Comparison of ENCODE assay signal across 8 cellular contexts in genomic region chr4:184383497-184384055, GRCh38.
DNase-seq lines count a peak whose midpoint lies in the region; ATAC-seq lines count a peak whose summit lies in the region.

No MANE protein-coding gene starts in this region.

- H3K4me3 ChIP-seq in iPS-20b (ENCODE audit: low read length) (no peak overlapping the region), stomach smooth muscle (ENCODE audit: low read length in 2 of 2) (peak overlapping the region; percentile 69 to 73)

- H3K36me3 Mint-ChIP-seq in activated T-cell treated with anti-CD3 and anti-CD28 coated beads, Interleukin-2, amount 50 U/mL, for 72 hours (ENCODE audit: insufficient read depth in 2 of 2) = peaks cover 6 to 12% of the 10 kb centered on the region in 2 donors
- peaks cover 12% of the 10 kb centered on the region for H3K36me3 Mint-ChIP-seq in activated naive CD8-positive, alpha-beta T cell

- DNase-seq in activated T-cell treated with anti-CD3 and anti-CD28 coated beads, Interleukin-2, amount 50 U/mL, for 72 hours = no peak
- DNase-seq in activated T-cell treated with anti-CD3 and anti-CD28 coated beads, Interleukin-2, amount 50 U/mL, for 48 hours = no peak
- DNase-seq in NCI-H2029 (lab: John Stamatoyannopoulos, UW) = no peak

- H3K9ac ChIP-seq in iPS-20b (ENCODE audit: low read depth, low read length) (peak overlapping the region; percentile 21; the same call in 1 of the 2 replicates), stomach smooth muscle (ENCODE audit: low read length in 2 of 2) (peak overlapping the region; percentile 15 to 62)

- H3K4me3 Mint-ChIP-seq in activated T-cell treated with anti-CD3 and anti-CD28 coated beads, Interleukin-2, amount 50 U/mL, for 72 hours = peak overlapping the region; percentile 19 to 31
- H3K4me3 Mint-ChIP-seq in activated naive CD8-positive, alpha-beta T cell = no peak overlapping the region

- peaks cover 5% of the 10 kb centered on the region; the same call in 1 of the 2 replicates for H3K36me3 ChIP-seq in iPS-20b (ENCODE audit: insufficient read depth, low read depth, low read length)
- H3K36me3 ChIP-seq in stomach smooth muscle (ENCODE audit: control insufficient read depth in 2 of 2, insufficient read depth in 2 of 2, low read length in 2 of 2) = peaks cover 9 to 14% of the 10 kb centered on the region in 2 donors

- H3K4me1 Mint-ChIP-seq in activated T-cell treated with anti-CD3 and anti-CD28 coated beads, Interleukin-2, amount 50 U/mL, for 72 hours (ENCODE audit: low read depth) = peaks cover 58% of the 10 kb centered on the region
- peaks cover 57% of the 10 kb centered on the region for H3K4me1 Mint-ChIP-seq in activated naive CD8-positive, alpha-beta T cell (ENCODE audit: low read depth)

- H3K9me3 ChIP-seq in iPS-20b (ENCODE audit: insufficient read depth, low read depth, low read length) (no peaks in the 10 kb centered on the region), stomach smooth muscle (ENCODE audit: control insufficient read depth in 2 of 2, low read length in 2 of 2) (no peaks in the 10 kb centered on the region)

- no peak for ATAC-seq in activated T-cell treated with anti-CD3 and anti-CD28 coated beads, Interleukin-2, amount 50 U/mL, for 72 hours (replicated peaks in 1 of 2)
- ATAC-seq in HG02973 (IDR thresholded peaks at IDR 0.05; ENCODE audit: unreplicated experiment) (no peak), GM21529 (IDR thresholded peaks at IDR 0.05; ENCODE audit: unreplicated experiment) (no peak)

- H3K27me3 Mint-ChIP-seq in activated T-cell treated with anti-CD3 and anti-CD28 coated beads, Interleukin-2, amount 50 U/mL, for 72 hours (ENCODE audit: low read depth) = peaks cover 6% of the 10 kb centered on the region
- H3K27me3 Mint-ChIP-seq in activated naive CD8-positive, alpha-beta T cell = no peaks in the 10 kb centered on the region

- H3K4me1 ChIP-seq in iPS-20b (ENCODE audit: insufficient read depth, low read length) = peaks cover 54% of the 10 kb centered on the region
- peaks cover 35% of the 10 kb centered on the region for H3K4me1 ChIP-seq in stomach smooth muscle (ENCODE audit: control insufficient read depth, insufficient read depth, low read length)

- peaks cover 2 to 4% of the 10 kb centered on the region in 2 donors for H3K9me3 Mint-ChIP-seq in activated T-cell treated with anti-CD3 and anti-CD28 coated beads, Interleukin-2, amount 50 U/mL, for 72 hours
- H3K9me3 Mint-ChIP-seq in activated naive CD8-positive, alpha-beta T cell (ENCODE audit: low read depth) = no peaks in the 10 kb centered on the region

- no peaks in the 10 kb centered on the region for H3K27me3 ChIP-seq in iPS-20b (ENCODE audit: insufficient read depth, low read length)
- H3K27me3 ChIP-seq in stomach smooth muscle (ENCODE audit: control insufficient read depth in 1 of 2, insufficient read depth in 2 of 2, low read length in 2 of 2) = no peaks in the 10 kb centered on the region

- H3K27ac Mint-ChIP-seq in activated T-cell treated with anti-CD3 and anti-CD28 coated beads, Interleukin-2, amount 50 U/mL, for 72 hours = no peak overlapping the region
- peak overlapping the region; percentile 73 for H3K27ac Mint-ChIP-seq in activated naive CD8-positive, alpha-beta T cell

- H3K27ac ChIP-seq in iPS-20b (ENCODE audit: low read length) = no peak overlapping the region
- H3K27ac ChIP-seq in stomach smooth muscle (ENCODE audit: low read length) = peak overlapping the region; percentile 70
